ENCODE assay signal across 2 cellular contexts in the genomic region with DNA sequence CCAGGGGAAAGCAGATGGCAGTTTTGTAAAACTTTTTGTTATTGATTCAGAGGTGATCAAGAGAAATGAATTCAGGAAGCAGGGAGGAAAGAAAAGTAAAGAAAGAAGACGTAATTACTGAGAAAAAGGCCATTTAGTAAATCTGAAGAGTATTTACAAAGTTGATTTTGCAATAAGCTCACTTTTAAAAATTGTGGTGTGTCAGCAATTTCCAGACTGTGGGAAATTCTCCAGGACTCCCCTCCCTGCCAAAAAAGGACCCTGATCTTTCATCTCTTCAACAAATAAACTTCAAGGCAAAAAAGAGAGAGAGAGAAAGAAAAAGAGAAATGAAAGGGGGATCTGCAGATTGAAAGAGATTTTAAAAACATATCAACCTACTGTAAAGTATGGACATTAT.
TF ChIP-seq lines count a peak whose summit lies in the region.

No MANE protein-coding gene starts in this region.

TF ChIP-seq in IMR-90, 13 proteins besides CTCF, POLR2A, EP300 and RAD21:
- no peak for TF ChIP-seq MAZ (IDR thresholded peaks at IDR 0.05; ENCODE audit: borderline replicate concordance, low read depth, low read length)
- TF ChIP-seq MAFK (IDR thresholded peaks at IDR 0.05; ENCODE audit: low read depth, low read length): peak; percentile 92
- TF ChIP-seq SMC3 (IDR thresholded peaks at IDR 0.05; ENCODE audit: low read depth, low read length): no peak

TF ChIP-seq in H1, 55 proteins besides CTCF, POLR2A, EP300 and RAD21:
- TF ChIP-seq MAFK (IDR thresholded peaks at IDR 0.05; ENCODE audit: low read depth, low read length) (peak; percentile 36; the same call in 1 of the 2 replicates), GTF2F1 (IDR thresholded peaks at IDR 0.05; ENCODE audit: borderline replicate concordance, low read depth, low read length) (no peak), FOSL1 (IDR thresholded peaks at IDR 0.05; ENCODE audit: insufficient read depth, low read depth, low read length) (no peak), NANOG (IDR thresholded peaks at IDR 0.05; ENCODE audit: insufficient read depth, low read depth, low read length, poor library complexity, severe bottlenecking) (no peak), BRCA1 (IDR thresholded peaks at IDR 0.05; ENCODE audit: low read depth, low read length) (no peak), CTBP2 (IDR thresholded peaks at IDR 0.05; ENCODE audit: borderline replicate concordance, insufficient read depth, insufficient read length, low read length) (no peak), CEBPB (IDR thresholded peaks at IDR 0.05; ENCODE audit: low read depth, low read length) (no peak)
- TF ChIP-seq, protein P1, sequence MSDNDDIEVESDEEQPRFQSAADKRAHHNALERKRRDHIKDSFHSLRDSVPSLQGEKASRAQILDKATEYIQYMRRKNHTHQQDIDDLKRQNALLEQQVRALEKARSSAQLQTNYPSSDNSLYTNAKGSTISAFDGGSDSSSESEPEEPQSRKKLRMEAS (IDR thresholded peaks at IDR 0.05): no peak
